In the genomic region with DNA sequence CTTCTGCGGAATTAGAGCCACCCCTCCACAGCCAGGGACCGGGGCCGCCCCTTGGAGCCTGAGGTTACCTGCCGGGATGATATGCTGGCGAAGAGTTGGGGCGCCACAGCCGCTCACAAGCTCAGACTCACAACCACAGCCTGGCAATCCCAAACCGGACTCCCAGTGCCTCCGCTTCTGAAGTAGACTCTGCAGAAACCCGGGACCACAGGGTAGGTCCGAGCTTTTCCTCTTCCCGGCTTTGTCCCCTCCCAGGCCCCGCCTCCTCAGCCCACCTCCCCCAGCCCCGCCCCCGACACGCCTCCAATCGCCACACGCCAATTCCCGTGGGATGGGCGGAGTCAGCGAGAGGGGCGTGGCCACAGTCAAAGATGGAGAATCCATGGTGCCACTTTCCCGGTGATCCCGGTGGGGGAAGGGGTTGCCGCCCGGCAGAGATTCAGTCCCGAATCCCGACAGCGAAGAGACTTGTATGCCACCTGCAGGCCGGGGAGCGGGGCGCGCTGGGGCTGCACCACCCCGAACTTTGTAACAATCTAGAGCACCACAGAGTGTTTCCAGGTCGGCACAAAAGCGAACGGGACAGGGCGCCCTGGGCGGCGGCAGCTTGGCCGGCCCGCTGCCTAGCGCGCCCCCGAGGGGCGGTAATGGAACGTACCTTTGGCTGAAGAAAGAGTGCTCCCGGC, we compare ENCODE assay signal across 1 cellular context.
A peak's percentile ranks its signal among the peaks of the same experiment; 100 is the strongest.
TF ChIP-seq lines count a peak whose summit lies in the region.

Gene IDH1, minus strand, starts transcription at position 201 of the 686 bp plus-strand sequence. CDS start 3,520 bp downstream, outside the sequence.

TF ChIP-seq in HepG2, 621 proteins besides CTCF, POLR2A, EP300 and RAD21 (continued from another document and continues in another):
- TF ChIP-seq ZNF503 (CRISPR knock-in tag; IDR thresholded peaks at IDR 0.05) (peak; percentile 75), MAFG (CRISPR knock-in tag; IDR thresholded peaks at IDR 0.05) (no peak), NR2F6 (IDR thresholded peaks at IDR 0.05) (0 out of 2 replicates have a peak, but pooled peaks have one; percentile 7), NR2F6 (CRISPR knock-in tag; IDR thresholded peaks at IDR 0.05) (no peak; the same call in 1 of the 2 replicates), MAZ (IDR thresholded peaks at IDR 0.05; ENCODE audit: borderline replicate concordance, low read depth, low read length) (no peak), MAZ (CRISPR knock-in tag; IDR thresholded peaks at IDR 0.05; ENCODE audit: low read depth) (peak; percentile 91), SATB2 (CRISPR knock-in tag; IDR thresholded peaks at IDR 0.05) (0 out of 2 replicates have a peak, but pooled peaks have one; percentile 49), TGIF2 (CRISPR knock-in tag; IDR thresholded peaks at IDR 0.05) (no peak; the same call in 1 of the 2 replicates), ERF (CRISPR knock-in tag; IDR thresholded peaks at IDR 0.05) (peak; percentile 76), KLF9 (CRISPR knock-in tag; IDR thresholded peaks at IDR 0.05; ENCODE audit: low read depth) (no peak; the same call in 1 of the 2 replicates), HCFC1 (IDR thresholded peaks at IDR 0.05; ENCODE audit: low read depth, low read length) (0 out of 2 replicates have a peak, but pooled peaks have one; percentile 24), SYNCRIP (IDR thresholded peaks at IDR 0.05; ENCODE audit: insufficient read depth, low read depth, low read length) (no peak), ZNF496 (CRISPR knock-in tag; IDR thresholded peaks at IDR 0.05; ENCODE audit: insufficient replicate concordance) (no peak), HHEX (CRISPR knock-in tag; IDR thresholded peaks at IDR 0.05) (no peak), NFE2L2 (IDR thresholded peaks at IDR 0.05; ENCODE audit: low read length) (no peak), ZFX (CRISPR knock-in tag; IDR thresholded peaks at IDR 0.05; ENCODE audit: low read depth) (no peak; the same call in 1 of the 2 replicates), ZNF484 (CRISPR knock-in tag; IDR thresholded peaks at IDR 0.05; ENCODE audit: borderline replicate concordance, low read depth) (no peak), MEF2D (CRISPR knock-in tag; IDR thresholded peaks at IDR 0.05) (no peak; the same call in 1 of the 2 replicates), ZHX2 (IDR thresholded peaks at IDR 0.05; ENCODE audit: low read depth) (no peak), ZHX2 (CRISPR knock-in tag; IDR thresholded peaks at IDR 0.05; ENCODE audit: borderline replicate concordance) (peak; percentile 60; the same call in 1 of the 2 replicates), SKIL (CRISPR knock-in tag; IDR thresholded peaks at IDR 0.05; ENCODE audit: borderline replicate concordance) (no peak), TAF1 (CRISPR knock-in tag; IDR thresholded peaks at IDR 0.05) (peak; percentile 98), NR0B2 (CRISPR knock-in tag; IDR thresholded peaks at IDR 0.05) (0 out of 2 replicates have a peak, but pooled peaks have one; percentile 14), SIN3A (IDR thresholded peaks at IDR 0.05; ENCODE audit: borderline replicate concordance, low read depth, low read length) (peak; percentile 27; the same call in 1 of the 2 replicates), HNRNPL (IDR thresholded peaks at IDR 0.05; ENCODE audit: low read depth, low read length) (peak; percentile 81), HOXD1 (CRISPR knock-in tag; IDR thresholded peaks at IDR 0.05) (peak; percentile 89), ZBTB43 (CRISPR knock-in tag; conservative IDR thresholded peaks at IDR 0.05) (peak; percentile 76; the same call in 1 of the 2 replicates), THAP8 (CRISPR knock-in tag; IDR thresholded peaks at IDR 0.05; ENCODE audit: borderline replicate concordance) (no peak), MIER3 (CRISPR knock-in tag; IDR thresholded peaks at IDR 0.05; ENCODE audit: borderline replicate concordance) (no peak), PITX1 (CRISPR knock-in tag; IDR thresholded peaks at IDR 0.05) (peak; percentile 59), ARNT2 (CRISPR knock-in tag; IDR thresholded peaks at IDR 0.05; ENCODE audit: low read depth) (no peak; the same call in 1 of the 2 replicates), SOX6 (IDR thresholded peaks at IDR 0.05) (no peak), SOX6 (CRISPR knock-in tag; IDR thresholded peaks at IDR 0.05) (peak; percentile 82), CC2D1A (CRISPR knock-in tag; IDR thresholded peaks at IDR 0.05) (no peak), SRSF4 (IDR thresholded peaks at IDR 0.05; ENCODE audit: low read depth, low read length, poor library complexity, severe bottlenecking) (no peak)
- TF ChIP-seq, protein P1, sequence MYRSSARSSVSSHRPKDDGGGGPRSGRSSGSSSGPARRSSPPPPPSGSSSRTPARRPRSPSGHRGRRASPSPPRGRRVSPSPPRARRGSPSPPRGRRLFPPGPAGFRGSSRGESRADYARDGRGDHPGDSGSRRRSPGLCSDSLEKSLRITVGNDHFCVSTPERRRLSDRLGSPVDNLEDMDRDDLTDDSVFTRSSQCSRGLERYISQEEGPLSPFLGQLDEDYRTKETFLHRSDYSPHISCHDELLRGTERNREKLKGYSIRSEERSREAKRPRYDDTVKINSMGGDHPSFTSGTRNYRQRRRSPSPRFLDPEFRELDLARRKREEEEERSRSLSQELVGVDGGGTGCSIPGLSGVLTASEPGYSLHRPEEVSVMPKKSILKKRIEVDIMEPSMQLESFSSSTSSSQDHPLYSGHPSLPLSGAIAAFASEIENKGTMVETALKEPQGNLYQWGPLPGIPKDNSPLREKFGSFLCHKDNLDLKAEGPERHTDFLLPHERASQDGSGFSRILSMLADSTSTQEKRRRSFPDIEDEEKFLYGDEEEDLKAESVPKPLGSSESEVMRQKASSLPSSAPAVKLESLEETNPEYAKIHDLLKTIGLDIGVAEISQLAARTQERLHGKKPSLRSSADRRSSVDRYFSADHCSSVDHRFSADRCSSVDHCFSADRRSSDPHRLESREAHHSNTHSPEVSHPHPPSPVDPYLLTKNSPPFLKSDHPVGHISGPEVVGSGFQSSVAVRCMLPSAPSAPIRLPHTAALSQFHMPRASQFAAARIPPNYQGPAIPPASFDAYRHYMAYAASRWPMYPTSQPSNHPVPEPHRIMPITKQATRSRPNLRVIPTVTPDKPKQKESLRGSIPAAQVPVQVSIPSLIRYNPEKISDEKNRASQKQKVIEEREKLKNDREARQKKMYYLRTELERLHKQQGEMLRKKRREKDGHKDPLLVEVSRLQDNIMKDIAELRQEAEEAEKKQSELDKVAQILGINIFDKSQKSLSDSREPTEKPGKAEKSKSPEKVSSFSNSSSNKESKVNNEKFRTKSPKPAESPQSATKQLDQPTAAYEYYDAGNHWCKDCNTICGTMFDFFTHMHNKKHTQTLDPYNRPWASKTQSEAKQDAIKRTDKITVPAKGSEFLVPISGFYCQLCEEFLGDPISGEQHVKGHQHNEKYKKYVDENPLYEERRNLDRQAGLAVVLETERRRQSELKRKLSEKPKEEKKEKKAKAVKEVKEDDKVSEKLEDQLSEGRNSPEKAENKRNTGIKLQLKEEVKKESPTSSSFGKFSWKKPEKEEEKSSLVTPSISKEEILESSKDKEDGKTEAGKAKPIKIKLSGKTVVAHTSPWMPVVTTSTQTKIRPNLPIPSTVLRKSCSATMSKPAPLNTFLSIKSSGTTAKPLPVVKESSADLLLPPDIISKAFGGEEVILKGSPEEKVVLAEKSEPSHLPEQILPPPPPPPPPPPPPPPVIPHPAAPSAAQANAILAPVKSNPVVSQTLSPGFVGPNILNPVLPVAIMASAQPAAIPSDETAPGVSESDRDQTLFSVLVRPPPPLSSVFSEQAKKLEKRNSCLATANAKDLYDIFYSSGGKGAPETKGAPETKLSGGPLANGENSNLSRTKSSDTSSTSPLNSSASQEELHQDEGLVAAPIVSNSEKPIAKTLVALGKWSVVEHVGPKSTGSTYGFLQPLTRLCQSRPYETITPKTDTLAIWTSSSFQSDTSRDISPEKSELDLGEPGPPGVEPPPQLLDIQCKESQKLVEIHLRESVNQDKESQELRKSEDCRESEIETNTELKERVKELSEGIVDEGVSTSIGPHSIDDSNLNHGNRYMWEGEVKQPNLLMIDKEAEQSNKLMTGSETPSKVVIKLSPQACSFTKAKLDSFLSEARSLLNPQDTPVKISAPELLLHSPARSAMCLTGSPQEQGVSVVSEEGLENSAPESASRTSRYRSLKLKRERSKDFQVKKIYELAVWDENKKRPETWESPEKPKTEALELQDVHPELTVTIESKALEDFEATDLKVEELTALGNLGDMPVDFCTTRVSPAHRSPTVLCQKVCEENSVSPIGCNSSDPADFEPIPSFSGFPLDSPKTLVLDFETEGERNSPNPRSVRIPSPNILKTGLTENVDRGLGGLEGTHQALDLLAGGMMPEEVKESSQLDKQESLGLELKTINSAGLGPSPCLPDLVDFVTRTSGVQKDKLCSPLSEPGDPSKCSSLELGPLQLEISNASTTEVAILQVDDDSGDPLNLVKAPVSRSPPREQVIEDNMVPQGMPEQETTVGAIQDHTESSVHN (CRISPR knock-in tag; IDR thresholded peaks at IDR 0.05), result no peak
